ENCODE assay signal across 8 cellular contexts in the genomic region with DNA sequence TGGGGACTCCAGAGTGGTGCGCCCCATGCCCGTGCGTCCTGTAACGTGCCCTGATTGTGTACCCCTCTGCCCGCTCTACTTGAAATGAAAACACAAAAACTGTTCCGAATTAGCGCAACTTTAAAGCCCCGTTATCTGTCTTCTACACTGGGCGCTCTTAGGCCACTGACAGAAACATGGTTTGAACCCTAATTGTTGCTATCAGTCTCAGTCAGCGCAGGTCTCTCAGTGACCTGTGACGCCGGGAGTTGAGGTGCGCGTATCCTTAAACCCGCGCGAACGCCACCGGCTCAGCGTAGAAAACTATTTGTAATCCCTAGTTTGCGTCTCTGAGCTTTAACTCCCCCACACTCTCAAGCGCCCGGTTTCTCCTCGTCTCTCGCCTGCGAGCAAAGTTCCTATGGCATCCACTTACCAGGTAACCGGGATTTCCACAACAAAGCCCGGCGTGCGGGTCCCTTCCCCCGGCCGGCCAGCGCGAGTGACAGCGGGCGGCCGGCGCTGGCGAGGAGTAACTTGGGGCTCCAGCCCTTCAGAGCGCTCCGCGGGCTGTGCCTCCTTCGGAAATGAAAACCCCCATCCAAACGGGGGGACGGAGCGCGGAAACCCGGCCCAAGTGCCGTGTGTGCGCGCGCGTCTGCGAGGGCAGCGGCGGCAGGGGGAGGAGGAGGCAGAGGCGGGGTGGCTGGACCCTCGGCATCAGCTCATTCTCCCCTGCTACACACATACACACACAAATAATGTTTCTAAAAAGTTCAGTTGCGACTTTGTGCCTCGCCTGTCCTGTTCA. TPM values are rescaled to one million over a fixed set of nuclear protein-coding genes. Genes with fewer than 3 reads are reported as not detected.
DNase-seq lines count a peak whose midpoint lies in the region; ATAC-seq and TF ChIP-seq lines count a peak whose summit lies in the region.

No MANE protein-coding gene starts in this region.

- H3K4me3 Mint-ChIP-seq in nephron progenitor cell = peak overlapping the region; percentile 93

- no peaks in the 10 kb centered on the region for H3K36me3 ChIP-seq in BJ (ENCODE audit: control insufficient read depth, insufficient read depth, low read length)

- H3K27me3 ChIP-seq in BJ (ENCODE audit: control insufficient read depth, insufficient read depth, low read length) = no peaks in the 10 kb centered on the region

- H3K9me3 Mint-ChIP-seq in nephron progenitor cell = no peaks in the 10 kb centered on the region

- no peak for TF ChIP-seq CTCF in BJ (IDR thresholded peaks at IDR 0.05; ENCODE audit: insufficient read depth, low read depth, low read length)
- no peak for TF ChIP-seq CTCF in fibroblast of the aortic adventitia (IDR thresholded peaks at IDR 0.05; ENCODE audit: insufficient read depth, low read length)
- no peak for TF ChIP-seq CTCF in nephron progenitor cell (IDR thresholded peaks at IDR 0.05)

- no peak overlapping the region for H3K27ac Mint-ChIP-seq in nephron progenitor cell

- peaks cover 38% of the 10 kb centered on the region for H3K4me1 Mint-ChIP-seq in nephron progenitor cell

- H3K27me3 Mint-ChIP-seq in nephron progenitor cell (ENCODE audit: low read depth, poor library complexity) = peaks cover 39% of the 10 kb centered on the region

- DNase-seq in BJ (ENCODE audit: low read depth) (no peak), fibroblast of the aortic adventitia (ENCODE audit: low read depth) (peak; percentile 57), nephron progenitor cell (peak; percentile 61), cerebellum (ENCODE audit: low spot score) (no peak), epidermal melanocyte (ENCODE audit: insufficient read length, low spot score) (no peak)
- peak; percentile 62 for DNase-seq in activated CD8-positive, alpha-beta memory T cell treated with anti-CD3 and anti-CD28 coated beads, Interleukin-2, amount 50 U/mL, for 48 hours

- no peaks in the 10 kb centered on the region for H3K36me3 Mint-ChIP-seq in nephron progenitor cell (ENCODE audit: low read depth)

- CTCF ChIA-PET in BJ (lab: Yijun Ruan, JAX) = interaction anchor here (0.9 kb wide), 1 partner anchor 225 kb away, joined by 3 read pairs; no protein-coding TSS in a partner anchor

- H3K4me3 ChIP-seq in BJ (ENCODE audit: low read depth, low read length) (peak overlapping the region; percentile 62), fibroblast of the aortic adventitia (ENCODE audit: low read depth, low read length) (peak overlapping the region; percentile 95)

- POLR2A ChIA-PET in BJ (lab: Charles Lee) = no interaction called here

- ATAC-seq in HG02938 (IDR thresholded peaks at IDR 0.05; ENCODE audit: unreplicated experiment) (peak; percentile 19), HG03460 (IDR thresholded peaks at IDR 0.05; ENCODE audit: unreplicated experiment) (no peak)

RNA-seq across cellular contexts. Expression of a gene that starts 0.7 kb away (rescaled TPM):
- polyA plus RNA-seq in BJ (2011; rRNA removed) = 4.1 and 4.5 TPM in 2 replicates
- 117 and 146 TPM in 2 replicates for polyA minus RNA-seq in BJ (2011; rRNA and poly(A)+ RNA removed)
- total RNA-seq in fibroblast of the aortic adventitia (ENCODE audit: low replicate concordance) (49.1 and 50.9 TPM in 2 replicates), cerebellum (19.7 TPM)

Comparison
In these comparisons a context has a peak if more than half of its experiments do, and no peak if none do; other contexts are left out.
1. DNase-seq: peak in activated CD8-positive, alpha-beta memory T cell treated with anti-CD3 and anti-CD28 coated beads, Interleukin-2, amount 50 U/mL, for 48 hours (single experiment), fibroblast of the aortic adventitia (single experiment) and nephron progenitor cell (single experiment); none in BJ (single experiment), cerebellum (single experiment) and epidermal melanocyte (single experiment).